Comparison of ENCODE assay signal across 32 cellular contexts in the genomic region with DNA sequence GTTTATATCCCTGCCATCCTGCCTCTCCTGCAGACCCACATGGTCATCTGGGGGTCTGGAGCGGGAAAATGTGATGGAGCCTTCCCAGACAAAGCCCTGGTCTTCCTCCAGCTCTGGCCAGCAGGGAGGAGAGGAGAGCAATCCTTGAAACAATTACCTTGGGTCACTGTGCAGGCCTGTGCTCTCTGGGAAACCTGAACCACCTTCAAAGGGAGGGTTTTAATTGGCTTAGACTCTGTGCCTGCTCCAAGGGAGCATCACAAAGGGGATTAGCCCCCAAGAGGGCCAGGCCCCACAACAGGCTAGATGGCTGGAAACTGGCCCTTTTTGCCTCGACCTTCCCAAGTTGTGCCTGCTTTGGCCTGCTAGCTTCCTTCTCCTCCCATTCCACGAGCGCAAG.
DNase-seq lines count a peak whose midpoint lies in the region; ATAC-seq and TF ChIP-seq lines count a peak whose summit lies in the region.
"Had no signal": no experiment of that assay in that cellular context is flagged by ENCODE, and none has a peak within 500 bp of the region (broad histone marks: within the 10 kb centered on the region; RNA-seq: fewer than 3 reads in every experiment).

No MANE protein-coding gene starts in this region.

- CTCF ChIA-PET in SK-N-SH (lab: Yijun Ruan, JAX): interaction anchor here (0.6 to 4.5 kb wide), 6 partner anchors 10 to 443 kb away, joined by 3 to 34 read pairs (median 4); no protein-coding TSS in a partner anchor
- CTCF ChIA-PET in CD4-positive, alpha-beta memory T cell (lab: Charles Lee; ENCODE audit: partially characterized antibody): no interaction called here

- H3F3A ChIP-seq in SK-N-SH (replicated peaks; ENCODE audit: insufficient read depth): peaks cover 37% of the 10 kb centered on the region

- H3K79me2 ChIP-seq in SK-N-SH (ENCODE audit: insufficient read depth): no peaks in the 10 kb centered on the region

- no peaks in the 10 kb centered on the region for H3K27me3 ChIP-seq in SK-N-SH (ENCODE audit: insufficient read depth)
- no peaks in the 10 kb centered on the region for H3K27me3 ChIP-seq in WERI-Rb-1 (ENCODE audit: insufficient read depth, low read depth, severe bottlenecking)
- no peaks in the 10 kb centered on the region for H3K27me3 ChIP-seq in CD4-positive, alpha-beta memory T cell (ENCODE audit: insufficient read depth, low read length)
- H3K27me3 ChIP-seq: adrenal gland, left lung, thyroid gland had no signal

- no peak overlapping the region for H3K4me3 Mint-ChIP-seq in CD4-positive, alpha-beta memory T cell
- H3K4me3 Mint-ChIP-seq: activated CD4-positive, alpha-beta memory T cell treated with anti-CD3 and anti-CD28 coated beads for 36 hours; activated naive CD4-positive, alpha-beta T cell treated with anti-CD3 and anti-CD28 coated beads for 36 hours; activated T-helper 1 cell treated with anti-CD3 and anti-CD28 coated beads, Interleukin-12 subunit alpha, Interleukin-12 subunit beta, Interleukin-2, Interleukin-4 antibody, amounts not matched to agents 30 ng/mL and 10 ng/mL and 1 ng/mL, durations not matched to agents 14 hours and 24 hours and 36 hours; brain; CD4-positive, CD25-positive, alpha-beta regulatory T cell; immature natural killer cell; naive B cell; stimulated activated naive CD8-positive, alpha-beta T cell treated with anti-CD3 and anti-CD28 coated beads, Interleukin-15, Interleukin-2, amounts not matched to agents 100 ng/mL and 50 ng/mL, for 24 hours; T-cell had no signal

- no peaks in the 10 kb centered on the region for H3K9me3 Mint-ChIP-seq in CD4-positive, alpha-beta memory T cell
- H3K9me3 Mint-ChIP-seq: activated CD4-positive, alpha-beta memory T cell treated with anti-CD3 and anti-CD28 coated beads for 36 hours; activated naive CD4-positive, alpha-beta T cell treated with anti-CD3 and anti-CD28 coated beads for 36 hours; activated T-helper 1 cell treated with anti-CD3 and anti-CD28 coated beads, Interleukin-12 subunit alpha, Interleukin-12 subunit beta, Interleukin-2, Interleukin-4 antibody, amounts not matched to agents 30 ng/mL and 10 ng/mL and 1 ng/mL, durations not matched to agents 14 hours and 24 hours and 36 hours; brain; CD4-positive, CD25-positive, alpha-beta regulatory T cell; stimulated activated naive CD8-positive, alpha-beta T cell treated with anti-CD3 and anti-CD28 coated beads, Interleukin-15, Interleukin-2, amounts not matched to agents 100 ng/mL and 50 ng/mL, for 24 hours had no signal

- H3K36me3 ChIP-seq in SK-N-SH (replicated peaks in 1 of 2; ENCODE audit: control insufficient read depth in 1 of 2, insufficient read depth in 2 of 2, low read length in 1 of 2) (no peaks in the 10 kb centered on the region), WERI-Rb-1 (no peaks in the 10 kb centered on the region)
- no peaks in the 10 kb centered on the region for H3K36me3 ChIP-seq in CD4-positive, alpha-beta memory T cell (ENCODE audit: insufficient read depth, low read length)
- H3K36me3 ChIP-seq: adrenal gland, left lung, thyroid gland had no signal

- H3K4me3 ChIP-seq in SK-N-SH (ENCODE audit: low read depth in 2 of 2, low read length in 1 of 2) (no peak overlapping the region), WERI-Rb-1 (ENCODE audit: low read depth, low read length) (no peak overlapping the region)
- no peak overlapping the region for H3K4me3 ChIP-seq in CD4-positive, alpha-beta memory T cell (ENCODE audit: low read length in 2 of 2)
- H3K4me3 ChIP-seq: adrenal gland, left lung, skin epidermis, thyroid gland had no signal

- H2AFZ ChIP-seq in SK-N-SH (ENCODE audit: low read depth): no peak overlapping the region

- H3K27me3 Mint-ChIP-seq in CD4-positive, alpha-beta memory T cell: peaks cover 0 to 2% of the 10 kb centered on the region in 2 donors
- H3K27me3 Mint-ChIP-seq: activated CD4-positive, alpha-beta memory T cell treated with anti-CD3 and anti-CD28 coated beads for 36 hours; brain; CD4-positive, CD25-positive, alpha-beta regulatory T cell; stimulated activated naive CD8-positive, alpha-beta T cell treated with anti-CD3 and anti-CD28 coated beads, Interleukin-15, Interleukin-2, amounts not matched to agents 100 ng/mL and 50 ng/mL, for 24 hours had no signal

- no peaks in the 10 kb centered on the region for H3K9me3 ChIP-seq in SK-N-SH
- H3K9me3 ChIP-seq in WERI-Rb-1 (ENCODE audit: severe bottlenecking): no peaks in the 10 kb centered on the region
- H3K9me3 ChIP-seq in CD4-positive, alpha-beta memory T cell (ENCODE audit: control insufficient read depth in 1 of 2, low read length in 2 of 2): no peaks in the 10 kb centered on the region
- H3K9me3 ChIP-seq: adrenal gland, thyroid gland had no signal

- peaks cover 33 to 38% of the 10 kb centered on the region in 2 experiments for H3K4me1 ChIP-seq in SK-N-SH (ENCODE audit: control insufficient read depth in 1 of 2, insufficient read depth in 2 of 2, low read depth in 1 of 2, low read length in 1 of 2)
- H3K4me1 ChIP-seq in CD4-positive, alpha-beta memory T cell (ENCODE audit: insufficient read depth, low read length): no peaks in the 10 kb centered on the region
- H3K4me1 ChIP-seq: adrenal gland, left lung had no signal

- no peak for TF ChIP-seq CTCF in SK-N-SH (IDR thresholded peaks at IDR 0.05)
- TF ChIP-seq CTCF in WERI-Rb-1 (IDR thresholded peaks at IDR 0.05; ENCODE audit: low read depth, low read length): no peak

- intact Hi-C loops in CD4-positive, alpha-beta memory T cell (cut with micrococcal nuclease): no loop called here

- no peak overlapping the region for H3K4me2 ChIP-seq in SK-N-SH

- H3K27ac ChIP-seq in SK-N-SH (ENCODE audit: low read depth in 2 of 2, low read length in 1 of 2) (peak overlapping the region; percentile 92 to 94), WERI-Rb-1 (no peak overlapping the region)
- H3K27ac ChIP-seq in CD4-positive, alpha-beta memory T cell (ENCODE audit: low read depth, low read length): no peak overlapping the region
- H3K27ac ChIP-seq: adrenal gland, left lung, skin epidermis, thyroid gland had no signal

- no peaks in the 10 kb centered on the region for H3K4me1 Mint-ChIP-seq in CD4-positive, alpha-beta memory T cell
- H3K4me1 Mint-ChIP-seq: CD4-positive, CD25-positive, alpha-beta regulatory T cell; immature natural killer cell; naive B cell; T-cell had no signal

- H3K27ac Mint-ChIP-seq in CD4-positive, alpha-beta memory T cell: no peak overlapping the region
- H3K27ac Mint-ChIP-seq: activated CD4-positive, alpha-beta memory T cell treated with anti-CD3 and anti-CD28 coated beads for 36 hours; activated naive CD4-positive, alpha-beta T cell treated with anti-CD3 and anti-CD28 coated beads for 36 hours; activated T-helper 1 cell treated with anti-CD3 and anti-CD28 coated beads, Interleukin-12 subunit alpha, Interleukin-12 subunit beta, Interleukin-2, Interleukin-4 antibody, amounts not matched to agents 30 ng/mL and 10 ng/mL and 1 ng/mL, durations not matched to agents 14 hours and 24 hours and 36 hours; CD4-positive, CD25-positive, alpha-beta regulatory T cell; immature natural killer cell; naive B cell; stimulated activated naive CD8-positive, alpha-beta T cell treated with anti-CD3 and anti-CD28 coated beads, Interleukin-15, Interleukin-2, amounts not matched to agents 100 ng/mL and 50 ng/mL, for 24 hours; T-cell had no signal

- no peak overlapping the region for H3K9ac ChIP-seq in SK-N-SH

- TF ChIP-seq EP300 in SK-N-SH (IDR thresholded peaks at IDR 0.05; ENCODE audit: borderline replicate concordance in 1 of 2, low read depth in 1 of 2, low read length in 1 of 2): no peak

- H3K36me3 Mint-ChIP-seq in CD4-positive, alpha-beta memory T cell: no peaks in the 10 kb centered on the region
- H3K36me3 Mint-ChIP-seq: activated CD4-positive, alpha-beta memory T cell treated with anti-CD3 and anti-CD28 coated beads for 36 hours; brain; CD4-positive, CD25-positive, alpha-beta regulatory T cell; immature natural killer cell; naive B cell; T-cell had no signal

- DNase-seq in SK-N-SH (no peak), WERI-Rb-1 (peak; percentile 37), left kidney (ENCODE audit: low read depth, low spot score) (peak; percentile 78), retina (peak; percentile 36), NCI-H526 treated with DMSO at 0.1 percent for 48 hours (lab: John Stamatoyannopoulos, UW) (no peak)
- DNase-seq in CD4-positive, alpha-beta memory T cell: no peak
- DNase-seq: 8988T; activated CD4-positive, alpha-beta memory T cell treated with anti-CD3 and anti-CD28 coated beads for 36 hours; activated CD8-positive, alpha-beta memory T cell treated with anti-CD3 and anti-CD28 coated beads, Interleukin-2, amount 50 U/mL, for 4 hours; activated naive CD4-positive, alpha-beta T cell treated with anti-CD3 and anti-CD28 coated beads for 36 hours; adrenal gland; CD4-positive, CD25-positive, alpha-beta regulatory T cell; effector CD4-positive, alpha-beta T cell; foreskin melanocyte; HCEC 1CT; immature natural killer cell; left lung; naive B cell; NCI-H1048; NCI-H1694; SHP77 treated with DMSO at 0.1 percent for 48 hours; T-cell; thyroid gland had no signal

- POLR2A ChIA-PET in SK-N-SH (lab: Yijun Ruan, JAX): no interaction called here
- POLR2A ChIA-PET in CD4-positive, alpha-beta memory T cell (lab: Charles Lee; ENCODE audit: partially characterized antibody): no interaction called here

- ATAC-seq in SK-N-SH treated with all-trans-retinoic acid at 6 μM for 48 hours: no peak
- no peak for ATAC-seq in GM18498 (IDR thresholded peaks at IDR 0.05; ENCODE audit: unreplicated experiment)
- ATAC-seq: activated CD4-positive, CD25-positive, alpha-beta regulatory T cell treated with anti-CD3 and anti-CD28 coated beads, Interleukin-2, amount 50 U/mL, for 24 hours; esophagus mucosa; left lung; Panc1; T-cell had no signal

- 100% methylated on average over 4 of the region's 4 CpGs for WGBS in SK-N-SH (ENCODE audit: low lambda C conversion rate)

- no peaks in the 10 kb centered on the region for H4K20me1 ChIP-seq in SK-N-SH (ENCODE audit: insufficient read depth)

- no peak for TF ChIP-seq RAD21 in SK-N-SH (IDR thresholded peaks at IDR 0.05; ENCODE audit: low read length)

- H3K9me2 ChIP-seq in SK-N-SH: no peaks in the 10 kb centered on the region

TF ChIP-seq in SK-N-SH, 30 proteins besides CTCF, POLR2A, EP300 and RAD21:
- TF ChIP-seq MEF2A (IDR thresholded peaks at IDR 0.05; ENCODE audit: borderline replicate concordance, low read depth): no peak

TF ChIP-seq in SK-N-SH treated with all-trans-retinoic acid at 6 μM for 48 hours, 23 proteins besides CTCF, POLR2A, EP300 and RAD21 (continues in another document):
- TF ChIP-seq ZFP3 (CRISPR knock-in tag; IDR thresholded peaks at IDR 0.05) (no peak), ZNF70 (CRISPR knock-in tag; IDR thresholded peaks at IDR 0.05) (no peak), ISL1 (CRISPR knock-in tag; IDR thresholded peaks at IDR 0.05) (no peak), BACH2 (CRISPR knock-in tag; IDR thresholded peaks at IDR 0.05; ENCODE audit: borderline replicate concordance) (no peak), SNAI2 (CRISPR knock-in tag; IDR thresholded peaks at IDR 0.05) (no peak), RARB (CRISPR knock-in tag; IDR thresholded peaks at IDR 0.05) (no peak), CSDC2 (CRISPR knock-in tag; IDR thresholded peaks at IDR 0.05) (no peak), GLIS3 (CRISPR knock-in tag; IDR thresholded peaks at IDR 0.05) (no peak), ARNTL (CRISPR knock-in tag; IDR thresholded peaks at IDR 0.05; ENCODE audit: borderline replicate concordance, low read depth) (no peak), ZC3H10 (CRISPR knock-in tag; IDR thresholded peaks at IDR 0.05) (no peak)

Comparison
In these comparisons a context has a peak if more than half of its experiments do, and no peak if none do; other contexts are left out.
1. DNase-seq: peak in WERI-Rb-1 (single experiment), left kidney (single experiment) and retina (single experiment); none in SK-N-SH (single experiment), NCI-H526 treated with DMSO at 0.1 percent for 48 hours (single experiment) and CD4-positive, alpha-beta memory T cell (0 of 5).
2. H3K27ac ChIP-seq: peak in SK-N-SH (2 of 2); none in WERI-Rb-1 (single experiment) and CD4-positive, alpha-beta memory T cell (single experiment).